ENCODE assay signal across 1 cellular context in the genomic region with DNA sequence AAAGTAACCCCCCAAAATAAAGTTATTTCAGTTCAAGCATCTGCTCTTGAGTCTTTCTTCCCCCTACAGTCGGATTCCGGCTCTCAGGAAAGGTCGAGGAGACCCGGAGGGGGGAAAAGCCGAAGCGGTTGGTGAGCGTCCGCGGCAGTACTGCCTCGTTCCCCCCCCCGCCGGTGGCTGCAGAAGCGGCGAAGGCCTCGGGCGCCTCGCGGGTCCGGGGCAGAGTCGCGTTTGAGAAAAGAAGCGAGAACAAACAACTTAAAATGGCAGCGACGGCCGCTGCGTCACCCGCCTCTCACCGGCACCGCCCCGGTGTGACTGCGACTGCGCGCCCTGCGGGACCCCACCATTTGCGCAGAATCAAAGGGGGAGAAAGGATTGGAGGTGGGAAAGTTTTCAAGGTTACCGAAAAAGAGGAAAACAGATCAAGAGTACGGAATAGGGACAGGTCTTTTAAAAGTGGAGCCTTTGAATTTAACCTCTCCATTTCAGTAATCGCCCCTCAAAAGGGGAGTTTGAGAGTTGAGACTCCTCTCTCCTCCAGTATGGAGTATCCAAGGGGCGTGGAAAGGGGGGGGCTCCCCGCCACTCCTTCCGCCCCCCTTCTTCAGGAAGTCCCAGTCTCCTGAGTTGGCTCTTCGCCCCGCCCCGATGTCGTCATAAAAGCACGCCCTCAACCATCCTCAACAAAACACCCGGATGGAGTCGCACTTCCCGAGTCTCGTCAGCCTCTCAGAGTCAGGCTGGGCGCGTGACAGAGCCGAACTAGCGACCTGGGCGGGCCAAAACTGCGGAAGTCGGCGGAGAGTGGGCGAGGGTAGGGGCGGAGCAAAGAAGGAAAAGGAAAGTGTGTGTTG.
A peak's percentile ranks its signal among the peaks of the same experiment; 100 is the strongest.
TF ChIP-seq lines count a peak whose summit lies in the region.

No MANE protein-coding gene starts in this region.

TF ChIP-seq in K562, 482 proteins besides CTCF, POLR2A, EP300 and RAD21 (continued from another document and continues in another):
- TF ChIP-seq XRCC4 (IDR thresholded peaks at IDR 0.05; ENCODE audit: extremely low read depth, insufficient read depth, insufficient read length): no peak
- TF ChIP-seq PHF20 (IDR thresholded peaks at IDR 0.05; ENCODE audit: partially characterized antibody): peak; percentile 86
- TF ChIP-seq NONO (IDR thresholded peaks at IDR 0.05; ENCODE audit: low read depth in 2 of 2, low read length in 1 of 2): peak; percentile 98 to 100
- no peak for TF ChIP-seq FOXA1 (IDR thresholded peaks at IDR 0.05; ENCODE audit: borderline replicate concordance)
- no peak for TF ChIP-seq BRCA1 (IDR thresholded peaks at IDR 0.05)
- TF ChIP-seq BRCA1 (CRISPR knock-in tag; IDR thresholded peaks at IDR 0.05): no peak
- TF ChIP-seq FOXK2 (conservative IDR thresholded peaks at IDR 0.05 in 1 of 2, IDR thresholded peaks at IDR 0.05 in 1 of 2; ENCODE audit: low read depth in 2 of 2): peak; percentile 92 to 100
- TF ChIP-seq ZFPM2 (CRISPR knock-in tag; IDR thresholded peaks at IDR 0.05): no peak
- peak; percentile 69; the same call in 1 of the 2 replicates for TF ChIP-seq HMG20B (CRISPR knock-in tag; IDR thresholded peaks at IDR 0.05)
- TF ChIP-seq, protein P1, sequence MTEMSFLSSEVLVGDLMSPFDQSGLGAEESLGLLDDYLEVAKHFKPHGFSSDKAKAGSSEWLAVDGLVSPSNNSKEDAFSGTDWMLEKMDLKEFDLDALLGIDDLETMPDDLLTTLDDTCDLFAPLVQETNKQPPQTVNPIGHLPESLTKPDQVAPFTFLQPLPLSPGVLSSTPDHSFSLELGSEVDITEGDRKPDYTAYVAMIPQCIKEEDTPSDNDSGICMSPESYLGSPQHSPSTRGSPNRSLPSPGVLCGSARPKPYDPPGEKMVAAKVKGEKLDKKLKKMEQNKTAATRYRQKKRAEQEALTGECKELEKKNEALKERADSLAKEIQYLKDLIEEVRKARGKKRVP (CRISPR knock-in tag; IDR thresholded peaks at IDR 0.05): no peak
- TF ChIP-seq, protein P2, sequence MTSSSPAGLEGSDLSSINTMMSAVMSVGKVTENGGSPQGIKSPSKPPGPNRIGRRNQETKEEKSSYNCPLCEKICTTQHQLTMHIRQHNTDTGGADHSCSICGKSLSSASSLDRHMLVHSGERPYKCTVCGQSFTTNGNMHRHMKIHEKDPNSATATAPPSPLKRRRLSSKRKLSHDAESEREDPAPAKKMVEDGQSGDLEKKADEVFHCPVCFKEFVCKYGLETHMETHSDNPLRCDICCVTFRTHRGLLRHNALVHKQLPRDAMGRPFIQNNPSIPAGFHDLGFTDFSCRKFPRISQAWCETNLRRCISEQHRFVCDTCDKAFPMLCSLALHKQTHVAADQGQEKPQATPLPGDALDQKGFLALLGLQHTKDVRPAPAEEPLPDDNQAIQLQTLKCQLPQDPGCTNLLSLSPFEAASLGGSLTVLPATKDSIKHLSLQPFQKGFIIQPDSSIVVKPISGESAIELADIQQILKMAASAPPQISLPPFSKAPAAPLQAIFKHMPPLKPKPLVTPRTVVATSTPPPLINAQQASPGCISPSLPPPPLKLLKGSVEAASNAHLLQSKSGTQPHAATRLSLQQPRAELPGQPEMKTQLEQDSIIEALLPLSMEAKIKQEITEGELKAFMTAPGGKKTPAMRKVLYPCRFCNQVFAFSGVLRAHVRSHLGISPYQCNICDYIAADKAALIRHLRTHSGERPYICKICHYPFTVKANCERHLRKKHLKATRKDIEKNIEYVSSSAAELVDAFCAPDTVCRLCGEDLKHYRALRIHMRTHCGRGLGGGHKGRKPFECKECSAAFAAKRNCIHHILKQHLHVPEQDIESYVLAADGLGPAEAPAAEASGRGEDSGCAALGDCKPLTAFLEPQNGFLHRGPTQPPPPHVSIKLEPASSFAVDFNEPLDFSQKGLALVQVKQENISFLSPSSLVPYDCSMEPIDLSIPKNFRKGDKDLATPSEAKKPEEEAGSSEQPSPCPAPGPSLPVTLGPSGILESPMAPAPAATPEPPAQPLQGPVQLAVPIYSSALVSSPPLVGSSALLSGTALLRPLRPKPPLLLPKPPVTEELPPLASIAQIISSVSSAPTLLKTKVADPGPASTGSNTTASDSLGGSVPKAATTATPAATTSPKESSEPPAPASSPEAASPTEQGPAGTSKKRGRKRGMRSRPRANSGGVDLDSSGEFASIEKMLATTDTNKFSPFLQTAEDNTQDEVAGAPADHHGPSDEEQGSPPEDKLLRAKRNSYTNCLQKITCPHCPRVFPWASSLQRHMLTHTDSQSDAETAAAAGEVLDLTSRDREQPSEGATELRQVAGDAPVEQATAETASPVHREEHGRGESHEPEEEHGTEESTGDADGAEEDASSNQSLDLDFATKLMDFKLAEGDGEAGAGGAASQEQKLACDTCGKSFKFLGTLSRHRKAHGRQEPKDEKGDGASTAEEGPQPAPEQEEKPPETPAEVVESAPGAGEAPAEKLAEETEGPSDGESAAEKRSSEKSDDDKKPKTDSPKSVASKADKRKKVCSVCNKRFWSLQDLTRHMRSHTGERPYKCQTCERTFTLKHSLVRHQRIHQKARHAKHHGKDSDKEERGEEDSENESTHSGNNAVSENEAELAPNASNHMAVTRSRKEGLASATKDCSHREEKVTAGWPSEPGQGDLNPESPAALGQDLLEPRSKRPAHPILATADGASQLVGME (CRISPR knock-in tag; IDR thresholded peaks at IDR 0.05): no peak
- TF ChIP-seq, protein P3, sequence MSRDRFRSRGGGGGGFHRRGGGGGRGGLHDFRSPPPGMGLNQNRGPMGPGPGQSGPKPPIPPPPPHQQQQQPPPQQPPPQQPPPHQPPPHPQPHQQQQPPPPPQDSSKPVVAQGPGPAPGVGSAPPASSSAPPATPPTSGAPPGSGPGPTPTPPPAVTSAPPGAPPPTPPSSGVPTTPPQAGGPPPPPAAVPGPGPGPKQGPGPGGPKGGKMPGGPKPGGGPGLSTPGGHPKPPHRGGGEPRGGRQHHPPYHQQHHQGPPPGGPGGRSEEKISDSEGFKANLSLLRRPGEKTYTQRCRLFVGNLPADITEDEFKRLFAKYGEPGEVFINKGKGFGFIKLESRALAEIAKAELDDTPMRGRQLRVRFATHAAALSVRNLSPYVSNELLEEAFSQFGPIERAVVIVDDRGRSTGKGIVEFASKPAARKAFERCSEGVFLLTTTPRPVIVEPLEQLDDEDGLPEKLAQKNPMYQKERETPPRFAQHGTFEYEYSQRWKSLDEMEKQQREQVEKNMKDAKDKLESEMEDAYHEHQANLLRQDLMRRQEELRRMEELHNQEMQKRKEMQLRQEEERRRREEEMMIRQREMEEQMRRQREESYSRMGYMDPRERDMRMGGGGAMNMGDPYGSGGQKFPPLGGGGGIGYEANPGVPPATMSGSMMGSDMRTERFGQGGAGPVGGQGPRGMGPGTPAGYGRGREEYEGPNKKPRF (IDR thresholded peaks at IDR 0.05; ENCODE audit: low read depth, low read length): no peak
- TF ChIP-seq DACH1 (IDR thresholded peaks at IDR 0.05; ENCODE audit: partially characterized antibody): no peak
- TF ChIP-seq KLF10 (CRISPR knock-in tag; IDR thresholded peaks at IDR 0.05): no peak
- TF ChIP-seq ZNF217 (CRISPR knock-in tag; IDR thresholded peaks at IDR 0.05): no peak
- TF ChIP-seq MYC (IDR thresholded peaks at IDR 0.05; ENCODE audit: low read depth, low read length): no peak; the same call in 1 of the 2 replicates
- no peak for TF ChIP-seq MYC (CRISPR knock-in tag; IDR thresholded peaks at IDR 0.05; ENCODE audit: borderline replicate concordance, low read depth)
- no peak for TF ChIP-seq HDAC3 (IDR thresholded peaks at IDR 0.05; ENCODE audit: borderline replicate concordance, partially characterized antibody)
- no peak for TF ChIP-seq CUX1 (CRISPR knock-in tag; IDR thresholded peaks at IDR 0.05)
- peak in 1 of 2 experiments; percentile 58; a peak in 2 of 4 replicates for TF ChIP-seq TBL1XR1 (IDR thresholded peaks at IDR 0.05; ENCODE audit: low read length in 2 of 2)
- TF ChIP-seq, protein P4, sequence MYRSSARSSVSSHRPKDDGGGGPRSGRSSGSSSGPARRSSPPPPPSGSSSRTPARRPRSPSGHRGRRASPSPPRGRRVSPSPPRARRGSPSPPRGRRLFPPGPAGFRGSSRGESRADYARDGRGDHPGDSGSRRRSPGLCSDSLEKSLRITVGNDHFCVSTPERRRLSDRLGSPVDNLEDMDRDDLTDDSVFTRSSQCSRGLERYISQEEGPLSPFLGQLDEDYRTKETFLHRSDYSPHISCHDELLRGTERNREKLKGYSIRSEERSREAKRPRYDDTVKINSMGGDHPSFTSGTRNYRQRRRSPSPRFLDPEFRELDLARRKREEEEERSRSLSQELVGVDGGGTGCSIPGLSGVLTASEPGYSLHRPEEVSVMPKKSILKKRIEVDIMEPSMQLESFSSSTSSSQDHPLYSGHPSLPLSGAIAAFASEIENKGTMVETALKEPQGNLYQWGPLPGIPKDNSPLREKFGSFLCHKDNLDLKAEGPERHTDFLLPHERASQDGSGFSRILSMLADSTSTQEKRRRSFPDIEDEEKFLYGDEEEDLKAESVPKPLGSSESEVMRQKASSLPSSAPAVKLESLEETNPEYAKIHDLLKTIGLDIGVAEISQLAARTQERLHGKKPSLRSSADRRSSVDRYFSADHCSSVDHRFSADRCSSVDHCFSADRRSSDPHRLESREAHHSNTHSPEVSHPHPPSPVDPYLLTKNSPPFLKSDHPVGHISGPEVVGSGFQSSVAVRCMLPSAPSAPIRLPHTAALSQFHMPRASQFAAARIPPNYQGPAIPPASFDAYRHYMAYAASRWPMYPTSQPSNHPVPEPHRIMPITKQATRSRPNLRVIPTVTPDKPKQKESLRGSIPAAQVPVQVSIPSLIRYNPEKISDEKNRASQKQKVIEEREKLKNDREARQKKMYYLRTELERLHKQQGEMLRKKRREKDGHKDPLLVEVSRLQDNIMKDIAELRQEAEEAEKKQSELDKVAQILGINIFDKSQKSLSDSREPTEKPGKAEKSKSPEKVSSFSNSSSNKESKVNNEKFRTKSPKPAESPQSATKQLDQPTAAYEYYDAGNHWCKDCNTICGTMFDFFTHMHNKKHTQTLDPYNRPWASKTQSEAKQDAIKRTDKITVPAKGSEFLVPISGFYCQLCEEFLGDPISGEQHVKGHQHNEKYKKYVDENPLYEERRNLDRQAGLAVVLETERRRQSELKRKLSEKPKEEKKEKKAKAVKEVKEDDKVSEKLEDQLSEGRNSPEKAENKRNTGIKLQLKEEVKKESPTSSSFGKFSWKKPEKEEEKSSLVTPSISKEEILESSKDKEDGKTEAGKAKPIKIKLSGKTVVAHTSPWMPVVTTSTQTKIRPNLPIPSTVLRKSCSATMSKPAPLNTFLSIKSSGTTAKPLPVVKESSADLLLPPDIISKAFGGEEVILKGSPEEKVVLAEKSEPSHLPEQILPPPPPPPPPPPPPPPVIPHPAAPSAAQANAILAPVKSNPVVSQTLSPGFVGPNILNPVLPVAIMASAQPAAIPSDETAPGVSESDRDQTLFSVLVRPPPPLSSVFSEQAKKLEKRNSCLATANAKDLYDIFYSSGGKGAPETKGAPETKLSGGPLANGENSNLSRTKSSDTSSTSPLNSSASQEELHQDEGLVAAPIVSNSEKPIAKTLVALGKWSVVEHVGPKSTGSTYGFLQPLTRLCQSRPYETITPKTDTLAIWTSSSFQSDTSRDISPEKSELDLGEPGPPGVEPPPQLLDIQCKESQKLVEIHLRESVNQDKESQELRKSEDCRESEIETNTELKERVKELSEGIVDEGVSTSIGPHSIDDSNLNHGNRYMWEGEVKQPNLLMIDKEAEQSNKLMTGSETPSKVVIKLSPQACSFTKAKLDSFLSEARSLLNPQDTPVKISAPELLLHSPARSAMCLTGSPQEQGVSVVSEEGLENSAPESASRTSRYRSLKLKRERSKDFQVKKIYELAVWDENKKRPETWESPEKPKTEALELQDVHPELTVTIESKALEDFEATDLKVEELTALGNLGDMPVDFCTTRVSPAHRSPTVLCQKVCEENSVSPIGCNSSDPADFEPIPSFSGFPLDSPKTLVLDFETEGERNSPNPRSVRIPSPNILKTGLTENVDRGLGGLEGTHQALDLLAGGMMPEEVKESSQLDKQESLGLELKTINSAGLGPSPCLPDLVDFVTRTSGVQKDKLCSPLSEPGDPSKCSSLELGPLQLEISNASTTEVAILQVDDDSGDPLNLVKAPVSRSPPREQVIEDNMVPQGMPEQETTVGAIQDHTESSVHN (IDR thresholded peaks at IDR 0.05; ENCODE audit: borderline replicate concordance in 1 of 2, low read depth in 1 of 2): no peak
- TF ChIP-seq ZNF175 (CRISPR knock-in tag; IDR thresholded peaks at IDR 0.05; ENCODE audit: low read depth): no peak
- TF ChIP-seq TGIF2 (CRISPR knock-in tag; IDR thresholded peaks at IDR 0.05): 0 out of 2 replicates have a peak, but pooled peaks have one; percentile 5
